Comparison of ENCODE assay signal across 7 cellular contexts in genomic region chr1:47507921-47508894, GRCh38.
DNase-seq lines count a peak whose midpoint lies in the region; ATAC-seq and TF ChIP-seq lines count a peak whose summit lies in the region.

No MANE protein-coding gene starts in this region.

- no peaks in the 10 kb centered on the region for H3K36me3 ChIP-seq in GM23338 (ENCODE audit: insufficient read depth)
- H3K36me3 ChIP-seq in PC-9 (ENCODE audit: low read depth): no peaks in the 10 kb centered on the region
- H3K36me3 ChIP-seq in colonic mucosa: no peaks in the 10 kb centered on the region

- H3K4me2 ChIP-seq in GM23338 (peak overlapping the region; percentile 95), PC-9 (peak overlapping the region; percentile 63)

- no peaks in the 10 kb centered on the region for H3K9me2 ChIP-seq in GM23338 (ENCODE audit: insufficient read depth)
- H3K9me2 ChIP-seq in PC-9 (ENCODE audit: insufficient read depth): no peaks in the 10 kb centered on the region

- H3K4me3 Mint-ChIP-seq in GM23338: peak overlapping the region; percentile 73
- H3K4me3 Mint-ChIP-seq in mesothelial cell of epicardium: peak overlapping the region; percentile 67
- peak overlapping the region; percentile 74 to 75 for H3K4me3 Mint-ChIP-seq in stimulated activated naive CD8-positive, alpha-beta T cell treated with anti-CD3 and anti-CD28 coated beads, Interleukin-15, amount 100 ng/mL, for 72 hours

- TF ChIP-seq CTCF in GM23338 (conservative IDR thresholded peaks at IDR 0.05; ENCODE audit: low read depth in 2 of 2) (no peak), PC-9 (conservative IDR thresholded peaks at IDR 0.05) (no peak), colonic mucosa (IDR thresholded peaks at IDR 0.05) (no peak), mesothelial cell of epicardium (IDR thresholded peaks at IDR 0.05; ENCODE audit: unreplicated experiment) (no peak)

- H2AFZ ChIP-seq in GM23338 (peak overlapping the region; percentile 94), PC-9 (peak overlapping the region; percentile 73; the same call in 1 of the 2 replicates)

- POLR2A ChIA-PET in PC-9 (lab: Charles Lee; ENCODE audit: unreplicated experiment): interaction anchor here (0.5 to 0.7 kb wide), 2 partner anchors 19 to 1073 kb away, joined by 3 read pairs; no protein-coding TSS in a partner anchor

- no TSS peak for BruUV-seq in PC-9 (replicated peaks; lab: Mats Ljungman, UMichigan)

- DNase-seq in GM23338 (ENCODE audit: low spot score) (peak; percentile 68), PC-9 (peak in 1 of 2 experiments; percentile 11), colonic mucosa (peak; percentile 64), mesothelial cell of epicardium (ENCODE audit: low spot score in 2 of 2, unreplicated experiment in 2 of 2) (peak; percentile 27 to 61), kidney tubule cell (ENCODE audit: low spot score) (no peak)
- DNase-seq in stimulated activated naive CD8-positive, alpha-beta T cell treated with anti-CD3 and anti-CD28 coated beads, Interleukin-15, amount 100 ng/mL, for 72 hours: peak; percentile 32 to 56

- H3K9me3 Mint-ChIP-seq in GM23338: no peaks in the 10 kb centered on the region
- H3K9me3 Mint-ChIP-seq in mesothelial cell of epicardium: no peaks in the 10 kb centered on the region
- peaks cover 4 to 8% of the 10 kb centered on the region in 2 donors for H3K9me3 Mint-ChIP-seq in stimulated activated naive CD8-positive, alpha-beta T cell treated with anti-CD3 and anti-CD28 coated beads, Interleukin-15, amount 100 ng/mL, for 72 hours

- CTCF ChIA-PET in PC-9 (lab: Charles Lee): no interaction called here

- H3K27ac ChIP-seq in GM23338 (ENCODE audit: low read depth): no peak overlapping the region
- H3K27ac ChIP-seq in PC-9: no peak overlapping the region
- H3K27ac ChIP-seq in colonic mucosa: peak overlapping the region; percentile 54

- H3K4me3 ChIP-seq in GM23338 (peak overlapping the region; percentile 73), PC-9 (peak overlapping the region; percentile 39; the same call in 1 of the 2 replicates), colonic mucosa (peak overlapping the region; percentile 50)

- peaks cover 42% of the 10 kb centered on the region for H3K27me3 Mint-ChIP-seq in GM23338 (ENCODE audit: insufficient read depth, low read depth, poor library complexity)
- H3K27me3 Mint-ChIP-seq in mesothelial cell of epicardium (ENCODE audit: low read depth): peaks cover 80% of the 10 kb centered on the region
- H3K27me3 Mint-ChIP-seq in stimulated activated naive CD8-positive, alpha-beta T cell treated with anti-CD3 and anti-CD28 coated beads, Interleukin-15, amount 100 ng/mL, for 72 hours: peaks cover 81% of the 10 kb centered on the region

- peaks cover 9% of the 10 kb centered on the region; the same call in 1 of the 2 replicates for H3K4me1 ChIP-seq in GM23338 (ENCODE audit: insufficient read depth)
- no peaks in the 10 kb centered on the region for H3K4me1 ChIP-seq in PC-9 (replicated peaks; ENCODE audit: insufficient read depth)
- H3K4me1 ChIP-seq in colonic mucosa: no peaks in the 10 kb centered on the region

- no peaks in the 10 kb centered on the region for H3K36me3 Mint-ChIP-seq in GM23338 (ENCODE audit: low read depth)
- peaks cover 1% of the 10 kb centered on the region for H3K36me3 Mint-ChIP-seq in mesothelial cell of epicardium

- intact Hi-C loops in PC-9 (cut with micrococcal nuclease; ENCODE audit: unreplicated experiment): no loop called here
- intact Hi-C loops in colonic mucosa (cut with DNase I): no loop called here

- H3K27ac Mint-ChIP-seq in GM23338 (no peak overlapping the region), mesothelial cell of epicardium (peak overlapping the region; percentile 90)
- H3K27ac Mint-ChIP-seq in stimulated activated naive CD8-positive, alpha-beta T cell treated with anti-CD3 and anti-CD28 coated beads, Interleukin-15, amount 100 ng/mL, for 72 hours: no peak overlapping the region

- H3K4me1 Mint-ChIP-seq in GM23338: no peaks in the 10 kb centered on the region; the same call in 2 of the 3 replicates
- peaks cover 30% of the 10 kb centered on the region for H3K4me1 Mint-ChIP-seq in mesothelial cell of epicardium
- peaks cover 10% of the 10 kb centered on the region for H3K4me1 Mint-ChIP-seq in stimulated activated naive CD8-positive, alpha-beta T cell treated with anti-CD3 and anti-CD28 coated beads, Interleukin-15, amount 100 ng/mL, for 72 hours

- ATAC-seq in GM23338 (peak; percentile 76), GM19467 (IDR thresholded peaks at IDR 0.05; ENCODE audit: unreplicated experiment) (no peak)
- ATAC-seq in stimulated activated naive CD8-positive, alpha-beta T cell treated with anti-CD3 and anti-CD28 coated beads, Interleukin-15, amount 100 ng/mL, for 72 hours: peak; percentile 93

- no peaks in the 10 kb centered on the region for H3K79me2 ChIP-seq in GM23338 (replicated peaks; ENCODE audit: insufficient read depth)
- no peaks in the 10 kb centered on the region for H3K79me2 ChIP-seq in PC-9 (ENCODE audit: low read depth)

- H3K9me3 ChIP-seq in PC-9 (ENCODE audit: insufficient read depth, low read depth) (no peaks in the 10 kb centered on the region), colonic mucosa (no peaks in the 10 kb centered on the region)

- peak overlapping the region; percentile 46 to 67 for H3K9ac ChIP-seq in colonic mucosa (ENCODE audit: low read depth in 2 of 2, low read length in 2 of 2)

- H3K27me3 ChIP-seq in GM23338 (ENCODE audit: insufficient read depth) (peaks cover 86% of the 10 kb centered on the region), PC-9 (ENCODE audit: insufficient read depth, low read depth) (peaks cover 11% of the 10 kb centered on the region), colonic mucosa (peaks cover 8% of the 10 kb centered on the region)

- H3F3A ChIP-seq in GM23338 (replicated peaks; ENCODE audit: low read depth) (no peaks in the 10 kb centered on the region), PC-9 (ENCODE audit: insufficient read depth, low read depth) (no peaks in the 10 kb centered on the region; the same call in 1 of the 2 replicates)

- H4K20me1 ChIP-seq in GM23338 (replicated peaks; ENCODE audit: insufficient read depth): no peaks in the 10 kb centered on the region; the same call in 1 of the 2 replicates
- no peaks in the 10 kb centered on the region for H4K20me1 ChIP-seq in PC-9 (ENCODE audit: insufficient read depth)

TF ChIP-seq in GM23338, 12 proteins besides CTCF, POLR2A, EP300 and RAD21:
- TF ChIP-seq REST (IDR thresholded peaks at IDR 0.05; ENCODE audit: unreplicated experiment) (no peak), EZH2 (IDR thresholded peaks at IDR 0.05; ENCODE audit: low read depth, unreplicated experiment) (peak; percentile 49)
